In the genomic region with DNA sequence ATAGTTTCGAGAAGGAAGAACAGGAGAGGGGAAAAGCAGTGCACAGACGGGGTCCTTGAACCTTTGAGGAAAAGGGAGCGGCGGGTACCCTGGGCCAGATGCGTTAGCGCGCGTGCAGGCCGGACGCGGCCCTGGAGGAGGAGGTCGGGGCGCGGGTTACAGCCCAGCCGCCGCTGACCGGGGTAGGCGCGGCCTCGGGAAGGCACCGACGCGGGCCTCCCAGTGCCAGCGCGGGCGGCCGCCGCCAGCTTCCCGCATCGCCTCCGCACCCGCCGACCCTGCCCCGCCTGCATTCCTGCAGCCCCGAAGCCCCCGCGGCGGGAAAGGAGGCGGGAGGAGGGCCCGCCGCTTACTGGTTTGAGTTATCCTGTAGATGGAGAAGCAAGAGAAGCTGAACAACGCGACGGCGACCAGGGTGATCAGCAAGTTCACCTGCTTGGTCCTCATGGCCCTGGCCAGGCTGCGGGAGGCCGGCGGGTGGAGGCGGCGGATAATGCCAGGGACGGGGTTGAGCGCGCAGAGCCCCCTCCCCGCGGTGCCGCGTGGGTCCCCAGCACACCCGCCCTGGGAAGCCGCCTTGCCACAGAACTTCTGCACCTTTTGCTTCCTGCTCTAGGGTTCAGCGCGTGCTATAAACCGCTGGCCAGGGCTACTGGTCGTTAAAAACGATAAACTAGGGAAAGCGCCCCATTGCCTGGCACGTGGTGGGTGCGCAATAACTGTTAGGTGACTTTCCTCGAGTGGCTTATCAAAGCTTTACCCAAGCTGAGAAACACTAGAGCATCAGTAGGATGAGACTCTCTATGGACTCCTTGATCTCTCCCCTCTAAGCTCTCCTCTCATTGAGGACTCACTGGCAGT, we compare ENCODE assay signal across 9 cellular contexts. TPM values are rescaled to one million over a fixed set of nuclear protein-coding genes. Genes with fewer than 3 reads are reported as not detected.
DNase-seq lines count a peak whose midpoint lies in the region; ATAC-seq and TF ChIP-seq lines count a peak whose summit lies in the region.
"Had no signal": no experiment of that assay in that cellular context is flagged by ENCODE, and none has a peak within 500 bp of the region (broad histone marks: within the 10 kb centered on the region; RNA-seq: fewer than 3 reads in every experiment).

A gene (minus strand): TSS at position 518 of the 861 bp plus-strand sequence. CDS start 71 bp downstream, at position 447.

- H3K27me3 Mint-ChIP-seq in MCF 10A (ENCODE audit: insufficient read depth, unreplicated experiment), result peaks cover 11% of the 10 kb centered on the region

- H3K4me1 ChIP-seq in breast epithelium (no peaks in the 10 kb centered on the region), mucosa of descending colon (ENCODE audit: low read depth) (no peaks in the 10 kb centered on the region), upper lobe of left lung (peaks cover 0 to 10% (median 6%) of the 10 kb centered on the region in 4 donors)
- peaks cover 3% of the 10 kb centered on the region for H3K4me1 ChIP-seq in effector memory CD4-positive, alpha-beta T cell (ENCODE audit: control insufficient read depth, insufficient read depth, low read length, poor library complexity, severe bottlenecking)

- no peak for TF ChIP-seq POLR2A in breast epithelium (IDR thresholded peaks at IDR 0.05)
- TF ChIP-seq POLR2A in upper lobe of left lung (IDR thresholded peaks at IDR 0.05), result no peak

- WGBS in upper lobe of left lung, 2 donors, result 12 to 13% methylated on average over 25 to 47 of the region's 68 CpGs

- H3K27ac ChIP-seq in breast epithelium (no peak within 1 kb of the TSS), upper lobe of left lung (no peak within 1 kb of the TSS)
- no peak within 1 kb of the TSS for H3K27ac ChIP-seq in effector memory CD4-positive, alpha-beta T cell (ENCODE audit: insufficient read depth, low read length, poor library complexity, severe bottlenecking)

- H3K36me3 Mint-ChIP-seq in MCF 10A (ENCODE audit: insufficient read depth, unreplicated experiment), result no peaks in the 10 kb centered on the region

- H3K4me1 Mint-ChIP-seq in MCF 10A (ENCODE audit: insufficient read depth, unreplicated experiment), result no peaks in the 10 kb centered on the region

- no peak for DNase-seq in breast epithelium (ENCODE audit: low spot score in 2 of 2)
- no peak for DNase-seq in MCF 10A (ENCODE audit: unreplicated experiment)
- no peak for DNase-seq in effector memory CD4-positive, alpha-beta T cell
- peak; percentile 7 to 43 (median 35) for DNase-seq in mucosa of descending colon
- peak in 1 of 2 donors; percentile 84 for DNase-seq in upper lobe of left lung
- DNase-seq in NCI-H82 treated with DMSO at 0.1 percent for 48 hours (lab: John Stamatoyannopoulos, UW; ENCODE audit: unreplicated experiment), result no peak
- no peak for DNase-seq in effector CD8-positive, alpha-beta T cell (lab: John Stamatoyannopoulos, UW)
- DNase-seq: KG1 had no signal

- intact Hi-C loops in breast epithelium (cut with DNase I; ENCODE audit: low total_unique reads) (no loop called here), MCF 10A (cut with micrococcal nuclease) (no loop called here), mucosa of descending colon (cut with DNase I, micrococcal nuclease) (no loop called here)

- no peak within 1 kb of the TSS for H3K27ac Mint-ChIP-seq in MCF 10A (ENCODE audit: low read depth, unreplicated experiment)

- TF ChIP-seq EP300 in upper lobe of left lung (IDR thresholded peaks at IDR 0.05), result no peak

- H3K9me3 ChIP-seq in breast epithelium, result no peaks in the 10 kb centered on the region
- H3K9me3 ChIP-seq in effector memory CD4-positive, alpha-beta T cell (ENCODE audit: control insufficient read depth, low read length), result no peaks in the 10 kb centered on the region
- H3K9me3 ChIP-seq in mucosa of descending colon, result no peaks in the 10 kb centered on the region
- H3K9me3 ChIP-seq in upper lobe of left lung, result no peaks in the 10 kb centered on the region

- POLR2A ChIA-PET in MCF 10A (lab: Yijun Ruan, JAX), result no interaction called here

- BruUV-seq in MCF 10A (replicated peaks; lab: Mats Ljungman, UMichigan), result no TSS peak

- H3K4me3 Mint-ChIP-seq in MCF 10A (ENCODE audit: unreplicated experiment), result no peak within 1 kb of the TSS

- TF ChIP-seq CTCF in breast epithelium (IDR thresholded peaks at IDR 0.05) (no peak), MCF 10A (IDR thresholded peaks at IDR 0.05; ENCODE audit: unreplicated experiment) (no peak), mucosa of descending colon (IDR thresholded peaks at IDR 0.05) (no peak), upper lobe of left lung (IDR thresholded peaks at IDR 0.05) (no peak)

- peak; percentile 77 for ATAC-seq in mucosa of descending colon
- ATAC-seq in upper lobe of left lung (ENCODE audit: low FRiP score in 2 of 2), result peak in 1 of 2 donors; percentile 58
- no peak for ATAC-seq in HG02840 (IDR thresholded peaks at IDR 0.05; ENCODE audit: low FRiP score, unreplicated experiment)

- H3K27me3 ChIP-seq in breast epithelium, result peaks cover 0 to 31% of the 10 kb centered on the region in 2 donors
- peaks cover 25% of the 10 kb centered on the region for H3K27me3 ChIP-seq in effector memory CD4-positive, alpha-beta T cell (replicated peaks; ENCODE audit: control insufficient read depth, insufficient read depth, low read length, poor library complexity, severe bottlenecking)
- peaks cover 0 to 14% (median 6%) of the 10 kb centered on the region in 4 donors for H3K27me3 ChIP-seq in upper lobe of left lung

- H3K36me3 ChIP-seq in breast epithelium (no peaks in the 10 kb centered on the region), mucosa of descending colon (ENCODE audit: low read depth) (no peaks in the 10 kb centered on the region), upper lobe of left lung (no peaks in the 10 kb centered on the region)
- H3K36me3 ChIP-seq in effector memory CD4-positive, alpha-beta T cell (ENCODE audit: control insufficient read depth, insufficient read depth, low read length), result no peaks in the 10 kb centered on the region

- H3K9me3 Mint-ChIP-seq in MCF 10A (ENCODE audit: unreplicated experiment), result no peaks in the 10 kb centered on the region

- CTCF ChIA-PET in MCF 10A (lab: Yijun Ruan, JAX), result no interaction called here

- H3K4me3 ChIP-seq in breast epithelium (peak within 1 kb of the TSS; percentile 19 to 60 (median 23)), mucosa of descending colon (no peak within 1 kb of the TSS), upper lobe of left lung (peak within 1 kb of the TSS in 3 of 4 donors; percentile 14 to 32 (median 27))
- peak within 1 kb of the TSS; percentile 20 for H3K4me3 ChIP-seq in effector memory CD4-positive, alpha-beta T cell (ENCODE audit: insufficient read depth, low read depth, low read length, poor library complexity, severe bottlenecking)

RNA-seq across cellular contexts. Expression of the gene that starts here (rescaled TPM):
- total RNA-seq in breast epithelium (not detected), MCF 10A (2022) (not detected in 2 replicates), mucosa of descending colon (not detected), upper lobe of left lung (under 1 TPM in 1 of 6 donors, not detected in 5; 0.79 TPM)

Comparison
In these comparisons a context has a peak if more than half of its experiments do, and no peak if none do; other contexts are left out.
1. Peak in DNase-seq and ATAC-seq in mucosa of descending colon; RNA of the gene not detected or under 1 TPM.